ENCODE assay signal across 29 cellular contexts in the genomic region with DNA sequence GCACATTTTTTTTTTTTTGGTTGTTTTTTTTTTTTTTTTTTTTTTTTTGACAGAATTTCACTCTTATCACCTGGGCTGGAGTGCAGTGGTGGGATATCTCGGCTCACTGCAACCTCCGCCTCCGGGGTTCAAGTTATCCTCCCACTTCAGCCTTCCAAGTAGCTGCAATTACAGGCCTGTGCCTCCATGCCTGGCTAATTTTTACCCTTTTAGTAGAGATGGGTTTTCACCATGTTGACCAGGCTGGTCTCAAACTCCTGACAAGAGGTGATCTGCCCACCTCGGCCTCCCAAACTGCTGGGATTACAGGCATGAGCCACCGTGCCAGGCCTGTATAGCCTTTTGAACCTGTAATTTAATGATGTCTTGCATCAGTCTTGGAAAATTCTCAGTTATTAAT. TPM values are rescaled to one million over a fixed set of nuclear protein-coding genes. Genes with fewer than 3 reads are reported as not detected.
"Had no signal": no experiment of that assay in that cellular context is flagged by ENCODE, and none has a peak within 500 bp of the region (broad histone marks: within the 10 kb centered on the region; RNA-seq: fewer than 3 reads in every experiment).

No MANE protein-coding gene starts in this region.

- H3K27me3 Mint-ChIP-seq: dendritic cell treated with granulocyte-macrophage colony-stimulating factor and Interleukin-4, amounts not matched to agents 40 ng/mL and 50 ng/mL, for 4 days had no signal

- H3K4me3 ChIP-seq: colonic mucosa, esophagus muscularis mucosa, gastroesophageal sphincter, heart right ventricle, left lung, lower lobe of right lung, mucosa of descending colon had no signal

- H3K9me3 Mint-ChIP-seq: effector memory CD8-positive, alpha-beta T cell had no signal

- H3K4me1 ChIP-seq: colonic mucosa, esophagus muscularis mucosa, foreskin keratinocyte, gastroesophageal sphincter, heart right ventricle, left lung, lower lobe of right lung had no signal

- H3K27me3 ChIP-seq: colonic mucosa, esophagus muscularis mucosa, gastroesophageal sphincter, left lung had no signal

- H3K4me1 Mint-ChIP-seq: endodermal cell, mesothelial cell of epicardium had no signal

- FAIRE-seq: endometrium, frontal cortex, islet of Langerhans, keratinocyte had no signal

- H3K4me3 Mint-ChIP-seq: dendritic cell treated with granulocyte-macrophage colony-stimulating factor and Interleukin-4, amounts not matched to agents 40 ng/mL and 50 ng/mL, for 4 days; effector memory CD8-positive, alpha-beta T cell; endodermal cell; mesothelial cell of epicardium had no signal

- DNase-seq: colonic mucosa; cortex of kidney; effector CD8-positive, alpha-beta T cell; effector memory CD8-positive, alpha-beta T cell; endodermal cell; foreskin keratinocyte; head of caudate nucleus; heart right ventricle; hippocampal formation; left cardiac atrium; left lung; left ventricle myocardium superior; lower lobe of right lung; mesenchymal stem cell; mucosa of descending colon had no signal

- H3K27ac Mint-ChIP-seq: dendritic cell treated with granulocyte-macrophage colony-stimulating factor and Interleukin-4, amounts not matched to agents 40 ng/mL and 50 ng/mL, for 4 days; effector memory CD8-positive, alpha-beta T cell; endodermal cell; mesothelial cell of epicardium had no signal

- H3K36me3 ChIP-seq: colonic mucosa, esophagus muscularis mucosa, gastroesophageal sphincter, left lung, lower lobe of right lung had no signal

- H3K9me3 ChIP-seq: colonic mucosa, esophagus muscularis mucosa, gastroesophageal sphincter, left lung, lower lobe of right lung, mucosa of descending colon had no signal

- H3K27ac ChIP-seq: colonic mucosa, epithelial cell of prostate, esophagus muscularis mucosa, foreskin keratinocyte, gastroesophageal sphincter, heart right ventricle, left lung, lower lobe of right lung had no signal

- ATAC-seq: effector memory CD8-positive, alpha-beta T cell; foreskin keratinocyte; gastroesophageal sphincter; heart right ventricle; left cardiac atrium; left lung; left ventricle myocardium superior; lower lobe of right lung; mucosa of descending colon had no signal

- H3K36me3 Mint-ChIP-seq: mesothelial cell of epicardium had no signal

RNA-seq across cellular contexts. Expression of a gene that starts 25.0 kb away (rescaled TPM):
- total RNA-seq: dermis microvascular lymphatic vessel endothelial cell, fibroblast of lung, fibroblast of villous mesenchyme, foreskin keratinocyte, lung microvascular endothelial cell, myocyte had no signal
- polyA plus RNA-seq: fibroblast of lung, foreskin keratinocyte had no signal
